24 cellular contexts compared by ENCODE assay signal in genomic region chr2:219875036-219875435, GRCh38.
DNase-seq lines count a peak whose midpoint lies in the region; ATAC-seq, FAIRE-seq and TF ChIP-seq lines count a peak whose summit lies in the region.
"Had no signal": no experiment of that assay in that cellular context is flagged by ENCODE, and none has a peak within 500 bp of the region (broad histone marks: within the 10 kb centered on the region; RNA-seq: fewer than 3 reads in every experiment).

No MANE protein-coding gene starts in this region.

- H3K4me2 ChIP-seq in H1 (ENCODE audit: insufficient read depth in 1 of 2, low read depth in 2 of 2, low read length in 2 of 2) (no peak overlapping the region), trophoblast cell (ENCODE audit: low read length) (no peak overlapping the region)
- H3K4me2 ChIP-seq: BLaER1 had no signal

- 95% methylated on average over 1 of the region's 1 CpG; no CpG with 5 or more reads in 1 of the 2 experiments for WGBS in H1 (ENCODE audit: extremely low coverage in 1 of 2, insufficient coverage in 1 of 2, insufficient read length in 1 of 2, insufficient replicate concordance in 2 of 2, low coverage in 1 of 2, low lambda C conversion rate in 2 of 2, missing lambda C conversion rate in 1 of 2), 2 experiments
- no CpG with 5 or more reads among the region's 1 CpG for WGBS in trophoblast cell (ENCODE audit: extremely low coverage, insufficient coverage, insufficient read length)
- 67 to 90% methylated on average over 1 of the region's 1 CpG for WGBS in upper lobe of left lung, 2 donors

- H4K12ac ChIP-seq in trophoblast cell (ENCODE audit: low read depth, low read length), result no peak overlapping the region

- H2AK5ac ChIP-seq in H1 (ENCODE audit: low read depth, low read length) (no peak overlapping the region), trophoblast cell (ENCODE audit: low read length) (no peak overlapping the region)

- H2BK12ac ChIP-seq in H1 (ENCODE audit: low read depth, low read length) (no peak overlapping the region), trophoblast cell (ENCODE audit: low read length) (no peak overlapping the region)

- no peak overlapping the region for H3K23ac ChIP-seq in H1 (ENCODE audit: insufficient read length)
- no peak overlapping the region for H3K23ac ChIP-seq in trophoblast cell (ENCODE audit: low read length)

- H3K18ac ChIP-seq in H1 (ENCODE audit: extremely low read depth, low read length) (no peak overlapping the region), trophoblast cell (ENCODE audit: low read length) (no peak overlapping the region)

- H3K36me3 ChIP-seq in H1 (ENCODE audit: control insufficient read depth in 2 of 4, insufficient read depth in 4 of 4, low read length in 3 of 4) (no peaks in the 10 kb centered on the region), trophoblast cell (ENCODE audit: control insufficient read depth in 1 of 2, insufficient read depth in 2 of 2, low read length in 2 of 2) (no peaks in the 10 kb centered on the region), upper lobe of left lung (no peaks in the 10 kb centered on the region)
- H3K36me3 ChIP-seq: BE2C, BLaER1 had no signal

- H2AFZ ChIP-seq in H1 (ENCODE audit: low read length) (no peak overlapping the region), trophoblast cell (ENCODE audit: insufficient read depth, low read length, poor library complexity) (no peak overlapping the region)

- H3K4me3 ChIP-seq in H1 (ENCODE audit: extremely low read depth in 1 of 4, insufficient read depth in 2 of 4, low read depth in 3 of 4, low read length in 4 of 4) (no peak overlapping the region), trophoblast cell (ENCODE audit: low read depth, low read length) (no peak overlapping the region), upper lobe of left lung (no peak overlapping the region)
- H3K4me3 ChIP-seq: BLaER1 had no signal

- H3K9ac ChIP-seq in H1 (replicated peaks in 1 of 4; ENCODE audit: extremely low read depth in 1 of 4, low read depth in 3 of 4, low read length in 3 of 4) (no peak overlapping the region), trophoblast cell (ENCODE audit: low read length) (no peak overlapping the region)
- H3K9ac ChIP-seq: BLaER1 had no signal

- no peak overlapping the region for H2BK5ac ChIP-seq in H1 (ENCODE audit: low read depth, low read length)
- no peak overlapping the region for H2BK5ac ChIP-seq in trophoblast cell (ENCODE audit: low read depth, low read length, poor library complexity)

- H3K27ac ChIP-seq in H1 (ENCODE audit: low read depth, low read length) (no peak overlapping the region), trophoblast cell (ENCODE audit: low read depth, low read length) (no peak overlapping the region), upper lobe of left lung (no peak overlapping the region)
- H3K27ac ChIP-seq: 22Rv1, BLaER1 had no signal

- DNase-seq in NCI-H226 (peak; percentile 5), H1 (ENCODE audit: low read depth in 1 of 2, low spot score in 2 of 2) (no peak), trophoblast cell (peak; percentile 45 to 78), upper lobe of left lung (no peak), NCI-H510A (lab: John Stamatoyannopoulos, UW) (no peak), 8988T (no peak)
- DNase-seq: ACHN; BE2C; C1 segment of cervical spinal cord; CD4-positive, alpha-beta memory T cell; CD4-positive, CD25-positive, alpha-beta regulatory T cell; CD8-positive, alpha-beta memory T cell; COR-L47; DMS 273 treated with DMSO at 0.1 percent for 48 hours; DMS153; DMS53; DMS79; GF-D8 had no signal

- H3K4ac ChIP-seq in H1 (replicated peaks; ENCODE audit: insufficient read length, low read depth, low read length) (no peak overlapping the region), trophoblast cell (ENCODE audit: low read depth, low read length) (no peak overlapping the region)

- H3K27me3 ChIP-seq in H1 (replicated peaks in 1 of 4; ENCODE audit: control insufficient read depth in 3 of 4, extremely low read depth in 1 of 4, insufficient read depth in 3 of 4, low read length in 3 of 4) (no peaks in the 10 kb centered on the region), trophoblast cell (ENCODE audit: insufficient read depth, low read length) (no peaks in the 10 kb centered on the region), upper lobe of left lung (no peaks in the 10 kb centered on the region)
- H3K27me3 ChIP-seq: BLaER1 had no signal

- TF ChIP-seq POLR2A in H1 (IDR thresholded peaks at IDR 0.05; ENCODE audit: control extremely low read depth in 1 of 2, low read depth in 2 of 2, low read length in 2 of 2) (no peak), upper lobe of left lung (IDR thresholded peaks at IDR 0.05) (no peak)

- no peak for ATAC-seq in upper lobe of left lung (ENCODE audit: low FRiP score in 2 of 2)

- no peak overlapping the region for H4K5ac ChIP-seq in H1 (ENCODE audit: insufficient read length, low read depth, low read length)

- no peaks in the 10 kb centered on the region; the same call in 1 of the 2 replicates for H3K23me2 ChIP-seq in H1 (ENCODE audit: low read depth, low read length)

- no peak overlapping the region for H4K8ac ChIP-seq in H1 (ENCODE audit: extremely low read depth, insufficient read depth, low read length)
- no peak overlapping the region for H4K8ac ChIP-seq in trophoblast cell (ENCODE audit: low read depth, low read length)

- H4K20me1 ChIP-seq in H1 (replicated peaks in 1 of 2; ENCODE audit: control insufficient read depth in 1 of 2, insufficient read depth in 2 of 2, low read length in 2 of 2), result no peaks in the 10 kb centered on the region
- H4K20me1 ChIP-seq: BLaER1 had no signal

- POLR2A ChIA-PET in H1 (lab: Charles Lee; ENCODE audit: partially characterized antibody), result no interaction called here

- no peak overlapping the region for H3K56ac ChIP-seq in H1 (replicated peaks; ENCODE audit: insufficient read length, low read depth, low read length)

- FAIRE-seq in H1 (lab: Jason Lieb, UNC), result no peak
- FAIRE-seq: A204.1, G401.6, GM12891, GM19239 had no signal

- H2BK20ac ChIP-seq in H1 (ENCODE audit: low read length), result peak overlapping the region; percentile 21; the same call in 1 of the 2 replicates

- no peak overlapping the region for H2BK120ac ChIP-seq in H1 (replicated peaks; ENCODE audit: low read depth, low read length)
- no peak overlapping the region for H2BK120ac ChIP-seq in trophoblast cell (ENCODE audit: insufficient read depth, low read length, poor library complexity)

- no peak overlapping the region for H2BK15ac ChIP-seq in H1 (ENCODE audit: low read length)

- no peak overlapping the region for H4K91ac ChIP-seq in H1 (replicated peaks; ENCODE audit: insufficient read length, low read length)
- H4K91ac ChIP-seq in trophoblast cell (ENCODE audit: low read depth, low read length), result no peak overlapping the region

- TF ChIP-seq RAD21 in H1 (IDR thresholded peaks at IDR 0.05 in 1 of 2, conservative IDR thresholded peaks at IDR 0.05 in 1 of 2; ENCODE audit: low read depth in 2 of 2, low read length in 2 of 2), result no peak

- H3K9me3 ChIP-seq in H1 (ENCODE audit: insufficient read depth in 2 of 2, low read depth in 1 of 2, low read length in 1 of 2), result no peaks in the 10 kb centered on the region
- H3K9me3 ChIP-seq in trophoblast cell (ENCODE audit: insufficient read depth, low read depth, low read length), result no peaks in the 10 kb centered on the region
- no peaks in the 10 kb centered on the region for H3K9me3 ChIP-seq in upper lobe of left lung
- H3K9me3 ChIP-seq: BE2C had no signal

- H3K4me1 ChIP-seq in H1 (replicated peaks in 1 of 4; ENCODE audit: control insufficient read depth in 3 of 4, insufficient read depth in 4 of 4, low read length in 3 of 4) (peaks cover 0 to 17% (median 8%) of the 10 kb centered on the region in 4 experiments; a peak in 5 of 7 replicates), trophoblast cell (ENCODE audit: control insufficient read depth in 1 of 2, insufficient read depth in 2 of 2, low read length in 2 of 2) (peaks cover 10% of the 10 kb centered on the region in 2 experiments), upper lobe of left lung (no peaks in the 10 kb centered on the region)
- H3K4me1 ChIP-seq: BE2C had no signal

- CTCF ChIA-PET in H1 (lab: Charles Lee; ENCODE audit: partially characterized antibody), result interaction anchor here (1.3 kb wide), 1 partner anchor 18 kb away, joined by 3 read pairs; no protein-coding TSS in a partner anchor

- no peak overlapping the region for H3K14ac ChIP-seq in H1 (ENCODE audit: insufficient read length)
- no peak overlapping the region for H3K14ac ChIP-seq in trophoblast cell (ENCODE audit: low read length)

- TF ChIP-seq CTCF in H1 (IDR thresholded peaks at IDR 0.05; ENCODE audit: control extremely low read depth in 1 of 3, insufficient read depth in 1 of 3, low read depth in 1 of 3, low read length in 3 of 3), result no peak
- TF ChIP-seq CTCF in upper lobe of left lung (IDR thresholded peaks at IDR 0.05), result no peak

- H3K79me2 ChIP-seq in H1 (ENCODE audit: control insufficient read depth in 1 of 2, insufficient read depth in 2 of 2, low read length in 2 of 2) (no peaks in the 10 kb centered on the region), trophoblast cell (ENCODE audit: control insufficient read depth, insufficient read depth, low read length, poor library complexity) (no peaks in the 10 kb centered on the region)

- no peaks in the 10 kb centered on the region for H3K79me1 ChIP-seq in H1 (ENCODE audit: low read depth, low read length)
- H3K79me1 ChIP-seq in trophoblast cell (ENCODE audit: low read length), result peaks cover 6% of the 10 kb centered on the region

- TF ChIP-seq EP300 in H1 (IDR thresholded peaks at IDR 0.05; ENCODE audit: borderline replicate concordance in 1 of 2, low read depth in 2 of 2, low read length in 2 of 2) (no peak), upper lobe of left lung (IDR thresholded peaks at IDR 0.05) (no peak)

TF ChIP-seq in H1, 55 proteins besides CTCF, POLR2A, EP300 and RAD21 (continues in another document):
- TF ChIP-seq JUN (IDR thresholded peaks at IDR 0.05; ENCODE audit: low read depth, low read length) (no peak), GABPA (IDR thresholded peaks at IDR 0.05; ENCODE audit: borderline replicate concordance, insufficient read depth, low read length) (no peak), EZH2 (IDR thresholded peaks at IDR 0.05; ENCODE audit: low read depth, low read length, severe bottlenecking) (no peak), SP2 (IDR thresholded peaks at IDR 0.05; ENCODE audit: low read length) (no peak), SIRT6 (IDR thresholded peaks at IDR 0.05; ENCODE audit: low read length) (no peak), SUZ12 (IDR thresholded peaks at IDR 0.05; ENCODE audit: low read length) (no peak), ATF2 (IDR thresholded peaks at IDR 0.05; ENCODE audit: low read length) (no peak)

Comparison
In these comparisons a context has a peak if more than half of its experiments do, and no peak if none do; other contexts are left out.
1. DNase-seq: peak in NCI-H226 (single experiment) and trophoblast cell (2 of 2); none in H1 (0 of 2), upper lobe of left lung (0 of 2), NCI-H510A (single experiment) and 8988T (single experiment).